ENCODE assay signal across 32 cellular contexts in the genomic region with DNA sequence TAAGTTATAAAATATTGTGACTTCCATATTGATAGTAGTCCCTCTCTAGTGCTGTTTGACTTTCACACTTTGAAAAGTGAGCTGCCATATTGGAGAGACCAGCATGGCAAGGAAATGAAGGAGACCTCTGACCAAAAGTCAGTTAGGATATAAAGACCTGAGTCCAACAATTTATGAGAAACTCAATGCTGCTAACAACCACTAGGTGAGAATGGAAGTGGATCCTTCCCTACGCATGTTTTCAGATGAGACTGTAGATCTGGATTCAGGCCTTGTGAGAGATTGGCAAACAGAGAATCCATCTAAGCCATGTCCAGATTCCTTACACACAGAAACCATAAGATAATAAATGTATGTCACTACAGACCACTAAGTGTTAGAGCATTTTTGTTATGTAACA.
"Had no signal": no experiment of that assay in that cellular context is flagged by ENCODE, and none has a peak within 500 bp of the region (broad histone marks: within the 10 kb centered on the region; RNA-seq: fewer than 3 reads in every experiment).

No MANE protein-coding gene starts in this region.

- H3K27me3 ChIP-seq: gastrocnemius medialis, hepatocyte, neutrophil, uterus had no signal

- DNase-seq: activated CD4-positive, alpha-beta T cell treated with anti-CD3 and anti-CD28 coated beads for 36 hours; activated CD4-positive, alpha-beta T cell treated with anti-CD3 and anti-CD28 coated beads, Interleukin-2, amount 50 U/mL, for 4 hours; activated CD4-positive, CD25-positive, alpha-beta regulatory T cell; activated effector memory CD4-positive, alpha-beta T cell treated with Interleukin-2 at 50 U/mL for 16 hours; activated naive CD4-positive, alpha-beta T cell treated with Interleukin-2 at 50 U/mL for 16 hours; activated T-cell treated with anti-CD3 and anti-CD28 coated beads for 4 hours; activated T-cell treated with anti-CD3 and anti-CD28 coated beads, Interleukin-2, amount 50 U/mL, for 72 hours; anterior cingulate cortex; effector CD4-positive, alpha-beta T cell; erythroblast; gastrocnemius medialis; glutamatergic neuron; immature natural killer cell; lower lobe of right lung; stimulated activated CD4-positive, alpha-beta T cell treated with anti-CD3 and anti-CD28 coated beads, Interleukin-12 subunit alpha, Interleukin-12 subunit beta, amount 100 ng/mL, for 4 hours; stimulated activated CD4-positive, alpha-beta T cell treated with anti-CD3 and anti-CD28 coated beads, Interleukin-4, amount 100 ng/mL, for 1 hour; T-helper 17 cell; T1000; uterus had no signal

- ATAC-seq: activated CD4-positive, alpha-beta T cell treated with anti-CD3 and anti-CD28 coated beads for 36 hours; activated T-cell treated with anti-CD3 and anti-CD28 coated beads, Interleukin-2, amount 50 U/mL, for 72 hours; gastrocnemius medialis; left lobe of liver; lower lobe of right lung; sciatic nerve; stimulated activated effector memory CD8-positive, alpha-beta T cell treated with anti-CD3 and anti-CD28 coated beads, Interleukin-12 subunit alpha, Interleukin-12 subunit beta, amount 100 ng/mL, for 72 hours; T-helper 17 cell had no signal

- H3K79me2 ChIP-seq: hepatocyte had no signal

- H3K4me1 Mint-ChIP-seq: activated CD4-positive, alpha-beta T cell treated with anti-CD3 and anti-CD28 coated beads for 36 hours; central memory CD8-positive, alpha-beta T cell; immature natural killer cell; nephron; stimulated activated effector memory CD8-positive, alpha-beta T cell treated with anti-CD3 and anti-CD28 coated beads, Interleukin-12 subunit alpha, Interleukin-12 subunit beta, amount 100 ng/mL, for 72 hours; T-helper 17 cell had no signal

- H3K4me3 ChIP-seq: gastrocnemius medialis, hepatocyte, lower lobe of right lung, skin epidermis, uterus had no signal

- H3K4me2 ChIP-seq: hepatocyte had no signal

- H3K36me3 ChIP-seq: gastrocnemius medialis, lower lobe of right lung, neutrophil, uterus had no signal

- H3K9me3 ChIP-seq: gastrocnemius medialis, neutrophil, uterus had no signal

- H3K27ac ChIP-seq: gastrocnemius medialis, hepatocyte, lower lobe of right lung, neutrophil, skin epidermis, uterus had no signal

- FAIRE-seq: bronchial epithelial cell had no signal

- H3K4me3 Mint-ChIP-seq: activated CD4-positive, alpha-beta T cell treated with anti-CD3 and anti-CD28 coated beads for 36 hours; activated naive CD8-positive, alpha-beta T cell; activated T-cell treated with anti-CD3 and anti-CD28 coated beads, Interleukin-2, amount 50 U/mL, for 72 hours; central memory CD8-positive, alpha-beta T cell; dendritic cell treated with granulocyte-macrophage colony-stimulating factor and Interleukin-4, amounts not matched to agents 40 ng/mL and 50 ng/mL, for 4 days; immature natural killer cell; nephron; stimulated activated effector memory CD8-positive, alpha-beta T cell treated with anti-CD3 and anti-CD28 coated beads, Interleukin-12 subunit alpha, Interleukin-12 subunit beta, amount 100 ng/mL, for 72 hours; stimulated activated naive CD8-positive, alpha-beta T cell treated with anti-CD3 and anti-CD28 coated beads, Interleukin-15, Interleukin-2, amounts not matched to agents 100 ng/mL and 50 ng/mL, for 24 hours; T-helper 17 cell; type B pancreatic cell had no signal

- H3K9me3 Mint-ChIP-seq: type B pancreatic cell had no signal

- H2AFZ ChIP-seq: hepatocyte had no signal

- H3K36me3 Mint-ChIP-seq: activated naive CD8-positive, alpha-beta T cell; immature natural killer cell; stimulated activated effector memory CD8-positive, alpha-beta T cell treated with anti-CD3 and anti-CD28 coated beads, Interleukin-12 subunit alpha, Interleukin-12 subunit beta, amount 100 ng/mL, for 72 hours; type B pancreatic cell had no signal

- H3K27ac Mint-ChIP-seq: activated CD4-positive, alpha-beta T cell treated with anti-CD3 and anti-CD28 coated beads for 36 hours; activated naive CD8-positive, alpha-beta T cell; activated T-cell treated with anti-CD3 and anti-CD28 coated beads, Interleukin-2, amount 50 U/mL, for 72 hours; dendritic cell treated with granulocyte-macrophage colony-stimulating factor and Interleukin-4, amounts not matched to agents 40 ng/mL and 50 ng/mL, for 4 days; immature natural killer cell; nephron; stimulated activated effector memory CD8-positive, alpha-beta T cell treated with anti-CD3 and anti-CD28 coated beads, Interleukin-12 subunit alpha, Interleukin-12 subunit beta, amount 100 ng/mL, for 72 hours; stimulated activated naive CD8-positive, alpha-beta T cell treated with anti-CD3 and anti-CD28 coated beads, Interleukin-15, Interleukin-2, amounts not matched to agents 100 ng/mL and 50 ng/mL, for 24 hours; T-helper 17 cell; type B pancreatic cell had no signal

- H3K27me3 Mint-ChIP-seq: activated CD4-positive, alpha-beta T cell treated with anti-CD3 and anti-CD28 coated beads for 36 hours; activated naive CD8-positive, alpha-beta T cell; central memory CD8-positive, alpha-beta T cell; dendritic cell treated with granulocyte-macrophage colony-stimulating factor and Interleukin-4, amounts not matched to agents 40 ng/mL and 50 ng/mL, for 4 days; stimulated activated naive CD8-positive, alpha-beta T cell treated with anti-CD3 and anti-CD28 coated beads, Interleukin-15, Interleukin-2, amounts not matched to agents 100 ng/mL and 50 ng/mL, for 24 hours; T-helper 17 cell; type B pancreatic cell had no signal

- H3K4me1 ChIP-seq: gastrocnemius medialis, lower lobe of right lung, uterus had no signal
